Comparison of ENCODE assay signal across 8 cellular contexts in the genomic region with DNA sequence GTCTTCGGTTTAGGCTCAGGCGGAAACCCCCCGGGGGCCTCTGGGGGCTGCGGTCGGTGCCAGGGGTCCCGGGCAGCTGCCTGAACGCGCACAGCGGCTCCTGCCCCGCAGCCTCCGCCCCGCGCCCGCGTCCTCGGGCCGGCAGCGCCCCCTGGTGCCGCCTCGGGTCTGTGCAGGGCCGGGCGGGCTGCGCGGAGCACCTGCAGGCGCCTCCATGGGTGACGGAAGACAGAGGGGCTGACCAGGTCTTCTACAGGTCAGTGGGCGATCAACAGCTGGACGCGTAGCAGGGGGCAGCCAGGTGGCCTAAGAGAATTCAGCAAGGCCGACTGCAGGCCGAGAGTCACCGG.
A peak's percentile ranks its signal among the peaks of the same experiment; 100 is the strongest.
DNase-seq lines count a peak whose midpoint lies in the region; ATAC-seq, FAIRE-seq and TF ChIP-seq lines count a peak whose summit lies in the region.
"Not testable (repeated sequence)": the region's sequence is repeated elsewhere in the genome, so short reads cannot be mapped to it uniquely, and the experiment has no call there.

No MANE protein-coding gene starts in this region.

- intact Hi-C loops in Caco-2 (cut with micrococcal nuclease; ENCODE audit: unreplicated experiment); activated B cell treated with CpG ODN at 0.5 μM for 24 hours (cut with micrococcal nuclease); HepG2 (cut with micrococcal nuclease; ENCODE audit: unreplicated experiment): not testable (repeated sequence)

- not testable (repeated sequence) for DNase-seq in Caco-2; activated B cell treated with CpG ODN at 0.5 μM for 24 hours; chondrocyte (ENCODE audit: low spot score); HepG2 (ENCODE audit: low spot score)

- BruUV-seq in Caco-2 (replicated peaks; lab: Mats Ljungman, UMichigan); HepG2 (replicated peaks; lab: Mats Ljungman, UMichigan): not testable (repeated sequence)

- not testable (repeated sequence) for H3K9me3 Mint-ChIP-seq in Caco-2 (ENCODE audit: unreplicated experiment); activated B cell treated with CpG ODN at 0.5 μM for 24 hours; chondrocyte (ENCODE audit: low read depth); stimulated activated memory B cell treated with anti-CD40 and anti-IgM and Interleukin-4, amounts not matched to agents 10 μg/mL and 1 μg/mL and 100 μg/mL, for 72 hours

- ATAC-seq in GM19397 (IDR thresholded peaks at IDR 0.05; ENCODE audit: unreplicated experiment) = peak; percentile 84
- peak; percentile 89 for ATAC-seq in HG02759 (IDR thresholded peaks at IDR 0.05; ENCODE audit: unreplicated experiment)
- ATAC-seq in HG03469 (IDR thresholded peaks at IDR 0.05; ENCODE audit: unreplicated experiment) = peak; percentile 74
- peak; percentile 81 for ATAC-seq in activated B cell treated with CpG ODN at 0.5 μM for 24 hours (ENCODE audit: low read depth)
- peak; percentile 94 for ATAC-seq in HepG2
- peak; percentile 88 for ATAC-seq in stimulated activated memory B cell treated with anti-CD40 and anti-IgM and Interleukin-4, amounts not matched to agents 10 μg/mL and 1 μg/mL and 100 μg/mL, for 72 hours

- H3K4me1 ChIP-seq in Caco-2 (peaks cover 12% of the 10 kb centered on the region), HepG2 (ENCODE audit: insufficient read depth, low read length) (peaks cover 13% of the 10 kb centered on the region)

- not testable (repeated sequence) for TF ChIP-seq RAD21 in HepG2 (CRISPR knock-in tag; IDR thresholded peaks at IDR 0.05)

- H3K27me3 Mint-ChIP-seq in Caco-2 (ENCODE audit: insufficient read depth, unreplicated experiment); activated B cell treated with CpG ODN at 0.5 μM for 24 hours; chondrocyte (ENCODE audit: low read depth); stimulated activated memory B cell treated with anti-CD40 and anti-IgM and Interleukin-4, amounts not matched to agents 10 μg/mL and 1 μg/mL and 100 μg/mL, for 72 hours: not testable (repeated sequence)

- CTCF ChIA-PET in Caco-2 (lab: Charles Lee); activated B cell treated with CpG ODN at 0.5 μM for 24 hours (lab: Charles Lee); HepG2 (lab: Yijun Ruan, JAX; ENCODE audit: low intra/inter-chr PET ratio, low total read pairs): not testable (repeated sequence)

- FAIRE-seq in HepG2 (lab: Jason Lieb, UNC) = not testable (repeated sequence)

- H3K36me3 ChIP-seq in Caco-2 (ENCODE audit: control insufficient read depth, insufficient read depth, low read length); HepG2 (replicated peaks in 1 of 2; ENCODE audit: control insufficient read depth in 1 of 2, insufficient read depth in 2 of 2, low read length in 2 of 2): not testable (repeated sequence)

- TF ChIP-seq POLR2A in HepG2 (IDR thresholded peaks at IDR 0.05; ENCODE audit: insufficient read depth in 1 of 2, low read depth in 2 of 2, low read length in 2 of 2) = not testable (repeated sequence)

- not testable (repeated sequence) for H3K9ac ChIP-seq in HepG2 (ENCODE audit: insufficient read depth, low read depth, low read length)

- H3K4me3 Mint-ChIP-seq in Caco-2 (ENCODE audit: unreplicated experiment) = peak overlapping the region; percentile 38
- H3K4me3 Mint-ChIP-seq in activated B cell treated with CpG ODN at 0.5 μM for 24 hours = peak overlapping the region; percentile 62
- peak overlapping the region; percentile 50 for H3K4me3 Mint-ChIP-seq in chondrocyte (ENCODE audit: unreplicated experiment)
- not testable (repeated sequence) for H3K4me3 Mint-ChIP-seq in stimulated activated memory B cell treated with anti-CD40 and anti-IgM and Interleukin-4, amounts not matched to agents 10 μg/mL and 1 μg/mL and 100 μg/mL, for 72 hours

- in situ Hi-C loops in HepG2 (cut with HindIII; ENCODE audit: extremely low pct_ligation_motif_present, low pct_unique_long_range_greater_than_20kb) = not testable (repeated sequence)

- POLR2A ChIA-PET in Caco-2 (lab: Charles Lee); activated B cell treated with CpG ODN at 0.5 μM for 24 hours (lab: Charles Lee); HepG2 (lab: Yijun Ruan, JAX): not testable (repeated sequence)

- not testable (repeated sequence) for H3K27ac Mint-ChIP-seq in Caco-2 (ENCODE audit: unreplicated experiment); activated B cell treated with CpG ODN at 0.5 μM for 24 hours; chondrocyte (ENCODE audit: unreplicated experiment)
- peak overlapping the region; percentile 70 for H3K27ac Mint-ChIP-seq in stimulated activated memory B cell treated with anti-CD40 and anti-IgM and Interleukin-4, amounts not matched to agents 10 μg/mL and 1 μg/mL and 100 μg/mL, for 72 hours

- H3K4me1 Mint-ChIP-seq in Caco-2 (ENCODE audit: low read depth, unreplicated experiment) = peaks cover 21% of the 10 kb centered on the region
- H3K4me1 Mint-ChIP-seq in activated B cell treated with CpG ODN at 0.5 μM for 24 hours; chondrocyte (ENCODE audit: low read depth): not testable (repeated sequence)
- peaks cover 21% of the 10 kb centered on the region for H3K4me1 Mint-ChIP-seq in stimulated activated memory B cell treated with anti-CD40 and anti-IgM and Interleukin-4, amounts not matched to agents 10 μg/mL and 1 μg/mL and 100 μg/mL, for 72 hours

- TF ChIP-seq CTCF in Caco-2 (IDR thresholded peaks at IDR 0.05; ENCODE audit: insufficient read depth in 1 of 2, low read depth in 1 of 2, low read length in 1 of 2, severe bottlenecking in 1 of 2, unreplicated experiment in 1 of 2); activated B cell treated with CpG ODN at 0.5 μM for 24 hours (IDR thresholded peaks at IDR 0.05); chondrocyte (IDR thresholded peaks at IDR 0.05); HepG2 (CRISPR knock-in tag; IDR thresholded peaks at IDR 0.05): not testable (repeated sequence)

- TF ChIP-seq EP300 in HepG2 (IDR thresholded peaks at IDR 0.05; ENCODE audit: low read depth in 2 of 2, low read length in 2 of 2); HepG2 (CRISPR knock-in tag; IDR thresholded peaks at IDR 0.05; ENCODE audit: borderline replicate concordance): not testable (repeated sequence)

- not testable (repeated sequence) for H4K20me1 ChIP-seq in HepG2 (ENCODE audit: insufficient read depth, low read length)

- peak overlapping the region; percentile 68 for H3K4me2 ChIP-seq in HepG2 (ENCODE audit: low read depth, low read length)

- H3K9me3 ChIP-seq in Caco-2; HepG2 (ENCODE audit: low read length): not testable (repeated sequence)

- WGBS in HepG2 (ENCODE audit: low lambda C conversion rate) = 10% methylated on average over 2 of the region's 32 CpGs

- H3K27me3 ChIP-seq in Caco-2 (replicated peaks; ENCODE audit: control insufficient read depth, insufficient read depth, low read length); HepG2 (ENCODE audit: control insufficient read depth in 1 of 2, insufficient read depth in 2 of 2, low read length in 2 of 2): not testable (repeated sequence)

- H3K4me3 ChIP-seq in Caco-2 (ENCODE audit: low read depth, low read length) = peak overlapping the region; percentile 38
- peak overlapping the region in 2 of 3 experiments; percentile 50 to 54; a peak in 3 of 6 replicates for H3K4me3 ChIP-seq in HepG2 (replicated peaks in 1 of 3; ENCODE audit: insufficient read depth in 1 of 3, low read depth in 2 of 3, low read length in 3 of 3)

- H2AFZ ChIP-seq in HepG2 (ENCODE audit: low read length) = not testable (repeated sequence)

- H3K79me2 ChIP-seq in HepG2 (ENCODE audit: insufficient read depth, low read length) = not testable (repeated sequence)

- not testable (repeated sequence) for H3K27ac ChIP-seq in HepG2 (ENCODE audit: extremely low read length, insufficient read depth, low read length)

- not testable (repeated sequence) for H3K36me3 Mint-ChIP-seq in Caco-2 (ENCODE audit: insufficient read depth, unreplicated experiment); activated B cell treated with CpG ODN at 0.5 μM for 24 hours (ENCODE audit: low read depth); chondrocyte (ENCODE audit: low read depth); stimulated activated memory B cell treated with anti-CD40 and anti-IgM and Interleukin-4, amounts not matched to agents 10 μg/mL and 1 μg/mL and 100 μg/mL, for 72 hours
